16 cellular contexts compared by ENCODE assay signal in the genomic region with DNA sequence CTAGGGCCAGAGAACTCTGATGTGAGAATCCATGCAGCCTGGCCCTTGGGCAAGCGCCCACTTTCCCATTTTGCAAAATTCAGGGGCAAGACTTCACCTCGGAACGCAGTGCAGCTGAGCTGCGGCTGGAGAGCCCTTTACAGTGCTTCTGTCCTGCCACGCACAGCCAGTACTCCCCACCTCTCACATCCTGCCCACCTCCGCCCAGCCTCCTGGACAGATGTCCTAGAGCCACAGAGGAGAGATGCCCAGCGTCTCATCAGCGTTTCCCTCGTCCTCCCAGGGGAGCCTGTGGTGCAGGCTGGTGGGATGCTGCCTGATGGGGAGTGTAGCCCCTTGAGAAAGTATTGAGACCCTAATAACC. TPM values are rescaled to one million over a fixed set of nuclear protein-coding genes. Genes with fewer than 3 reads are reported as not detected.
DNase-seq lines count a peak whose midpoint lies in the region; ATAC-seq and TF ChIP-seq lines count a peak whose summit lies in the region.
"Had no signal": no experiment of that assay in that cellular context is flagged by ENCODE, and none has a peak within 500 bp of the region (broad histone marks: within the 10 kb centered on the region; RNA-seq: fewer than 3 reads in every experiment).

No MANE protein-coding gene starts in this region.

- TF ChIP-seq CTCF in activated B cell treated with CpG ODN at 0.5 μM for 24 hours (IDR thresholded peaks at IDR 0.05) (no peak), type B pancreatic cell (conservative IDR thresholded peaks at IDR 0.05) (no peak), PC-9 (conservative IDR thresholded peaks at IDR 0.05) (no peak), MCF 10A (IDR thresholded peaks at IDR 0.05; ENCODE audit: unreplicated experiment) (no peak)

- H3K4me3 ChIP-seq in PC-9, result no peak overlapping the region
- H3K4me3 ChIP-seq: dorsolateral prefrontal cortex, HAP-1, MG63, psoas muscle had no signal

- H3K4me2 ChIP-seq in PC-9, result no peak overlapping the region

- H3K4me1 Mint-ChIP-seq in activated B cell treated with CpG ODN at 0.5 μM for 24 hours (peaks cover 29% of the 10 kb centered on the region), immature natural killer cell (peaks cover 77 to 78% of the 10 kb centered on the region in 2 donors), type B pancreatic cell (ENCODE audit: unreplicated experiment) (no peaks in the 10 kb centered on the region), MCF 10A (ENCODE audit: insufficient read depth, unreplicated experiment) (no peaks in the 10 kb centered on the region)

- DNase-seq in stimulated activated CD4-positive, alpha-beta T cell treated with anti-CD3 and anti-CD28 coated beads, Interleukin-15, amount 100 ng/mL, for 24 hours, result peak; percentile 23
- DNase-seq in stimulated activated CD4-positive, alpha-beta T cell treated with anti-CD3 and anti-CD28 coated beads, Interleukin-4, amount 100 ng/mL, for 24 hours, result no peak
- DNase-seq in activated B cell treated with CpG ODN at 0.5 μM for 24 hours, result no peak
- peak in 2 of 3 donors; percentile 7 to 19 for DNase-seq in immature natural killer cell
- peak; percentile 63 for DNase-seq in type B pancreatic cell (ENCODE audit: extremely low spot score, unreplicated experiment)
- no peak for DNase-seq in PC-9
- no peak for DNase-seq in T-helper 9 cell
- DNase-seq in MCF 10A (ENCODE audit: unreplicated experiment), result no peak
- DNase-seq: DND-41; MG63; midbrain; NCI-H2171; psoas muscle; stimulated activated naive CD4-positive, alpha-beta T cell treated with Interleukin-2 at 50 U/mL for 16 hours had no signal

- intact Hi-C loops in activated B cell treated with CpG ODN at 0.5 μM for 24 hours (cut with micrococcal nuclease), result no loop called here
- intact Hi-C loops in PC-9 (cut with micrococcal nuclease; ENCODE audit: unreplicated experiment), result no loop called here
- intact Hi-C loops in MCF 10A (cut with micrococcal nuclease), result no loop called here

- H3K27ac ChIP-seq in PC-9, result no peak overlapping the region
- H3K27ac ChIP-seq: dorsolateral prefrontal cortex, psoas muscle had no signal

- H3K36me3 Mint-ChIP-seq in activated B cell treated with CpG ODN at 0.5 μM for 24 hours (ENCODE audit: low read depth) (peaks cover 57% of the 10 kb centered on the region), immature natural killer cell (peaks cover 5 to 22% (median 9%) of the 10 kb centered on the region in 3 donors), type B pancreatic cell (no peaks in the 10 kb centered on the region), MCF 10A (ENCODE audit: insufficient read depth, unreplicated experiment) (no peaks in the 10 kb centered on the region)

- H3F3A ChIP-seq in PC-9 (ENCODE audit: insufficient read depth, low read depth), result no peaks in the 10 kb centered on the region

- H2AFZ ChIP-seq in PC-9, result no peak overlapping the region

- no peaks in the 10 kb centered on the region for H3K79me2 ChIP-seq in PC-9 (ENCODE audit: low read depth)

- H3K9me3 Mint-ChIP-seq in activated B cell treated with CpG ODN at 0.5 μM for 24 hours (no peaks in the 10 kb centered on the region), immature natural killer cell (peaks cover 0 to 1% (median 0%) of the 10 kb centered on the region in 6 donors), type B pancreatic cell (no peaks in the 10 kb centered on the region), MCF 10A (ENCODE audit: unreplicated experiment) (no peaks in the 10 kb centered on the region)

- BruUV-seq in PC-9 (replicated peaks; lab: Mats Ljungman, UMichigan) (no TSS peak), MCF 10A (replicated peaks; lab: Mats Ljungman, UMichigan) (no TSS peak)

- no peak for ATAC-seq in activated B cell treated with CpG ODN at 0.5 μM for 24 hours (ENCODE audit: low read depth)
- ATAC-seq: psoas muscle had no signal

- H3K4me1 ChIP-seq in PC-9 (replicated peaks; ENCODE audit: insufficient read depth), result no peaks in the 10 kb centered on the region
- H3K4me1 ChIP-seq: HAP-1, psoas muscle had no signal

- H3K36me3 ChIP-seq in PC-9 (ENCODE audit: low read depth), result no peaks in the 10 kb centered on the region

- H3K27ac Mint-ChIP-seq in activated B cell treated with CpG ODN at 0.5 μM for 24 hours (peak overlapping the region; percentile 57), immature natural killer cell (peak overlapping the region; percentile 93 to 98 (median 94)), type B pancreatic cell (no peak overlapping the region), MCF 10A (ENCODE audit: low read depth, unreplicated experiment) (no peak overlapping the region)

- CTCF ChIA-PET in activated B cell treated with CpG ODN at 0.5 μM for 24 hours (lab: Charles Lee), result no interaction called here
- CTCF ChIA-PET in PC-9 (lab: Charles Lee), result interaction anchor here (0.7 kb wide), 1 partner anchor 53 kb away, joined by 8 read pairs; no protein-coding TSS in a partner anchor
- CTCF ChIA-PET in MCF 10A (lab: Yijun Ruan, JAX), result no interaction called here

- H3K9me3 ChIP-seq in PC-9 (ENCODE audit: insufficient read depth, low read depth), result no peaks in the 10 kb centered on the region
- H3K9me3 ChIP-seq: HAP-1, MG63, psoas muscle had no signal

- H3K9me2 ChIP-seq in PC-9 (ENCODE audit: insufficient read depth), result no peaks in the 10 kb centered on the region

- H4K20me1 ChIP-seq in PC-9 (ENCODE audit: insufficient read depth), result no peaks in the 10 kb centered on the region

- POLR2A ChIA-PET in activated B cell treated with CpG ODN at 0.5 μM for 24 hours (lab: Charles Lee), result interaction anchor here (0.6 to 1.3 kb wide), 4 partner anchors 30 to 145 kb away, joined by 3 to 7 read pairs (median 4); no protein-coding TSS in a partner anchor
- POLR2A ChIA-PET in PC-9 (lab: Charles Lee; ENCODE audit: unreplicated experiment), result no interaction called here
- POLR2A ChIA-PET in MCF 10A (lab: Yijun Ruan, JAX), result no interaction called here

- H3K27me3 Mint-ChIP-seq in activated B cell treated with CpG ODN at 0.5 μM for 24 hours, result no peaks in the 10 kb centered on the region
- H3K27me3 Mint-ChIP-seq in immature natural killer cell (ENCODE audit: low read depth in 3 of 3), result peaks cover 48 to 80% (median 67%) of the 10 kb centered on the region in 3 donors
- peaks cover 21% of the 10 kb centered on the region for H3K27me3 Mint-ChIP-seq in type B pancreatic cell
- H3K27me3 Mint-ChIP-seq in MCF 10A (ENCODE audit: insufficient read depth, unreplicated experiment), result peaks cover 11% of the 10 kb centered on the region

- H3K27me3 ChIP-seq in PC-9 (ENCODE audit: insufficient read depth, low read depth), result peaks cover 39% of the 10 kb centered on the region
- H3K27me3 ChIP-seq: MG63 had no signal

- no peak overlapping the region for H3K4me3 Mint-ChIP-seq in activated B cell treated with CpG ODN at 0.5 μM for 24 hours
- peak overlapping the region in 4 of 5 donors; percentile 5 to 69 (median 54) for H3K4me3 Mint-ChIP-seq in immature natural killer cell
- no peak overlapping the region for H3K4me3 Mint-ChIP-seq in type B pancreatic cell
- H3K4me3 Mint-ChIP-seq in MCF 10A (ENCODE audit: unreplicated experiment), result no peak overlapping the region

RNA-seq across cellular contexts. Expression of a gene that starts 29.6 kb away (rescaled TPM):
- total RNA-seq in activated B cell treated with CpG ODN at 0.5 μM for 24 hours, result 141 and 153 TPM in 2 replicates
- polyA plus RNA-seq in immature natural killer cell, result 100 to 1,000 TPM in 1 of 3 donors, 10 to 100 TPM in 2; 83.7 to 132 (median 93.2) TPM
- total RNA-seq in type B pancreatic cell (ENCODE audit: low replicate concordance), result 0.41 TPM in 1 of 2 replicates, not detected in the other
- total RNA-seq in PC-9 (2021), result not detected in 2 replicates
- not detected in 2 replicates for total RNA-seq in MCF 10A (2022)

Comparison
In these comparisons a context has a peak if more than half of its experiments do, and no peak if none do; other contexts are left out.
1. DNase-seq: peak in stimulated activated CD4-positive, alpha-beta T cell treated with anti-CD3 and anti-CD28 coated beads, Interleukin-15, amount 100 ng/mL, for 24 hours (single experiment), immature natural killer cell (2 of 3) and type B pancreatic cell (single experiment); none in stimulated activated CD4-positive, alpha-beta T cell treated with anti-CD3 and anti-CD28 coated beads, Interleukin-4, amount 100 ng/mL, for 24 hours (single experiment), activated B cell treated with CpG ODN at 0.5 μM for 24 hours (single experiment), PC-9 (0 of 2), T-helper 9 cell (single experiment) and MCF 10A (single experiment).
2. H3K27ac Mint-ChIP-seq: peak in activated B cell treated with CpG ODN at 0.5 μM for 24 hours (single experiment) and immature natural killer cell (6 of 6); none in type B pancreatic cell (single experiment) and MCF 10A (single experiment).
3. H3K4me3 Mint-ChIP-seq: peak in immature natural killer cell (4 of 5); none in activated B cell treated with CpG ODN at 0.5 μM for 24 hours (single experiment), type B pancreatic cell (single experiment) and MCF 10A (single experiment).
4. RNA of a gene that starts 29.6 kb away (total RNA-seq): 141 to 153 TPM in activated B cell treated with CpG ODN at 0.5 μM for 24 hours; 0.41 TPM in type B pancreatic cell, not detected in PC-9 and not detected in MCF 10A; every median in the first group is over 100 times any median in the second.